24 cellular contexts compared by ENCODE assay signal in the genomic region with DNA sequence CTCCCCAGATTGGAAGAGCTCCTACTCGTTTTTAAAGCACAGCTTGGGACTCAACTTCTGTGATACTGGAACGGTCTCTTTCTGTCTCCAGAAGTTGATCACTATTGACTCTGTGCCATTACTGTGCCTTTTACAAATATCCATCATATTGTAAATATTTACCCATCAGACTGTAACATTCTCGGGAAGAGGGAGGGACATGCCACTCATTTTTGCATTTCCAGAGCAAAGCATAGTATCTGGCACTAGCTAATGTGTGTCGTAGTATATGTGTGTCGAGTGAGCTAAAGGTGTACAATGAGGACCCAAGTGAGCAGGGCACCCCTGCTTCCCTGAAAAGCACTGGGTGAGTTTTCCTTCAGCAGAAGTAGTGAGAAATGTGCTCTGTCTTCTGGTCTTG. TPM values are rescaled to one million over a fixed set of nuclear protein-coding genes. Genes with fewer than 3 reads are reported as not detected.
"Had no signal": no experiment of that assay in that cellular context is flagged by ENCODE, and none has a peak within 500 bp of the region (broad histone marks: within the 10 kb centered on the region; RNA-seq: fewer than 3 reads in every experiment).

No MANE protein-coding gene starts in this region.

- H3K9me3 ChIP-seq: ascending aorta, transverse colon had no signal

- H3K27ac ChIP-seq: ascending aorta, brain microvascular endothelial cell, dorsolateral prefrontal cortex, transverse colon had no signal

- H3K4me3 ChIP-seq: ascending aorta, dorsolateral prefrontal cortex, transverse colon had no signal

- H3K27me3 Mint-ChIP-seq: stimulated activated naive B cell treated with anti-CD40 and anti-IgM and Interleukin-4, amounts not matched to agents 10 μg/mL and 1 μg/mL and 100 μg/mL, for 72 hours had no signal

- H3K36me3 ChIP-seq: ascending aorta, brain microvascular endothelial cell, transverse colon had no signal

- H3K4me3 Mint-ChIP-seq: effector memory CD8-positive, alpha-beta T cell; memory B cell; naive B cell; neural crest cell; stimulated activated naive B cell treated with anti-CD40 and anti-IgM and Interleukin-4, amounts not matched to agents 10 μg/mL and 1 μg/mL and 100 μg/mL, for 72 hours had no signal

- H3K27ac Mint-ChIP-seq: activated naive CD4-positive, alpha-beta T cell treated with anti-CD3 and anti-CD28 coated beads, Interleukin-2, amount 50 U/mL, for 72 hours; effector memory CD8-positive, alpha-beta T cell; memory B cell; stimulated activated naive B cell treated with anti-CD40 and anti-IgM and Interleukin-4, amounts not matched to agents 10 μg/mL and 1 μg/mL and 100 μg/mL, for 72 hours had no signal

- ATAC-seq: activated naive CD4-positive, alpha-beta T cell treated with anti-CD3 and anti-CD28 coated beads, Interleukin-2, amount 50 U/mL, for 72 hours; effector memory CD8-positive, alpha-beta T cell; esophagus mucosa; stimulated activated naive B cell treated with anti-CD40 and anti-IgM and Interleukin-4, amounts not matched to agents 10 μg/mL and 1 μg/mL and 100 μg/mL, for 72 hours had no signal

- H3K4me1 ChIP-seq: ascending aorta, transverse colon had no signal

- H3K36me3 Mint-ChIP-seq: activated naive CD4-positive, alpha-beta T cell treated with anti-CD3 and anti-CD28 coated beads, Interleukin-2, amount 50 U/mL, for 72 hours; memory B cell; naive B cell; stimulated activated naive B cell treated with anti-CD40 and anti-IgM and Interleukin-4, amounts not matched to agents 10 μg/mL and 1 μg/mL and 100 μg/mL, for 72 hours had no signal

- H3K9me3 Mint-ChIP-seq: activated naive CD4-positive, alpha-beta T cell treated with anti-CD3 and anti-CD28 coated beads, Interleukin-2, amount 50 U/mL, for 72 hours; effector memory CD8-positive, alpha-beta T cell; memory B cell; naive B cell; stimulated activated naive B cell treated with anti-CD40 and anti-IgM and Interleukin-4, amounts not matched to agents 10 μg/mL and 1 μg/mL and 100 μg/mL, for 72 hours had no signal

- DNase-seq: activated CD4-positive, alpha-beta T cell treated with anti-CD3 and anti-CD28 coated beads for 1 hour; activated CD4-positive, alpha-beta T cell treated with anti-CD3 and anti-CD28 coated beads, Interleukin-2, amount 50 U/mL, for 1 hour; activated gamma-delta T cell treated with Interleukin-2 at 50 U/mL for 16 hours; activated T-cell treated with anti-CD3 and anti-CD28 coated beads, Interleukin-2, amount 50 U/mL, for 1 hour; brain microvascular endothelial cell; central memory CD4-positive, alpha-beta T cell; dorsolateral prefrontal cortex; effector memory CD8-positive, alpha-beta T cell; naive B cell; occipital lobe; posterior cingulate gyrus; stimulated activated CD4-positive, alpha-beta T cell treated with anti-CD3 and anti-CD28 coated beads, Interleukin-2, amount 100 ng/mL, for 48 hours; stimulated activated CD8-positive, alpha-beta memory T cell treated with anti-CD3 and anti-CD28 coated beads, Interleukin-4, amount 100 ng/mL, for 48 hours; stimulated activated naive B cell treated with anti-CD40 and anti-IgM and Interleukin-4, amounts not matched to agents 10 μg/mL and 1 μg/mL and 100 μg/mL, for 72 hours; transverse colon had no signal

- H3K27me3 ChIP-seq: ascending aorta, brain microvascular endothelial cell, dorsolateral prefrontal cortex had no signal

- H3K4me1 Mint-ChIP-seq: memory B cell; naive B cell; stimulated activated naive B cell treated with anti-CD40 and anti-IgM and Interleukin-4, amounts not matched to agents 10 μg/mL and 1 μg/mL and 100 μg/mL, for 72 hours had no signal

RNA-seq across cellular contexts. Expression of a gene that starts 24.0 kb away (rescaled TPM):
- total RNA-seq: activated naive CD4-positive, alpha-beta T cell treated with anti-CD3 and anti-CD28 coated beads, Interleukin-2, amount 50 U/mL, for 72 hours; ascending aorta; endothelial cell of umbilical vein; esophagus mucosa; lower leg skin; neural crest cell; occipital lobe; T-helper 2 cell treated with Interferon-gamma antibody and Interleukin-4, amounts not matched to agents 100 ng/mL and 5 ng/mL, for 36 hours; temporal lobe; transverse colon had no signal
